In genomic region chr2:207375207-207375875, GRCh38 we compare ENCODE assay signal across 12 cellular contexts.
DNase-seq lines count a peak whose midpoint lies in the region; ATAC-seq lines count a peak whose summit lies in the region.
"Had no signal": no experiment of that assay in that cellular context is flagged by ENCODE, and none has a peak within 500 bp of the region (broad histone marks: within the 10 kb centered on the region; RNA-seq: fewer than 3 reads in every experiment).

No MANE protein-coding gene starts in this region.

- no peaks in the 10 kb centered on the region for H3K4me1 Mint-ChIP-seq in activated T-helper 17 cell treated with anti-CD3 and anti-CD28 coated beads, Interleukin-2, amount 50 U/mL, for 72 hours
- H3K4me1 Mint-ChIP-seq in activated CD4-positive, alpha-beta memory T cell treated with anti-CD3 and anti-CD28 coated beads for 36 hours (ENCODE audit: low read depth), result no peaks in the 10 kb centered on the region
- H3K4me1 Mint-ChIP-seq: CD14-positive monocyte had no signal

- H3K4me3 Mint-ChIP-seq in activated T-helper 17 cell treated with anti-CD3 and anti-CD28 coated beads, Interleukin-2, amount 50 U/mL, for 72 hours, result no peak overlapping the region
- no peak overlapping the region for H3K4me3 Mint-ChIP-seq in activated CD4-positive, alpha-beta memory T cell treated with anti-CD3 and anti-CD28 coated beads for 36 hours
- H3K4me3 Mint-ChIP-seq: CD14-positive monocyte; CD8-positive, alpha-beta T cell; H9 had no signal

- no peaks in the 10 kb centered on the region for H3K36me3 Mint-ChIP-seq in activated T-helper 17 cell treated with anti-CD3 and anti-CD28 coated beads, Interleukin-2, amount 50 U/mL, for 72 hours (ENCODE audit: low read depth)
- peaks cover 17% of the 10 kb centered on the region for H3K36me3 Mint-ChIP-seq in activated CD4-positive, alpha-beta memory T cell treated with anti-CD3 and anti-CD28 coated beads for 36 hours

- intact Hi-C loops in activated CD4-positive, alpha-beta memory T cell treated with anti-CD3 and anti-CD28 coated beads for 36 hours (cut with micrococcal nuclease), result no loop called here

- POLR2A ChIA-PET in activated CD4-positive, alpha-beta memory T cell treated with anti-CD3 and anti-CD28 coated beads for 36 hours (lab: Charles Lee), result no interaction called here

- H3K9me3 Mint-ChIP-seq in activated T-helper 17 cell treated with anti-CD3 and anti-CD28 coated beads, Interleukin-2, amount 50 U/mL, for 72 hours, result peaks cover 42% of the 10 kb centered on the region
- H3K9me3 Mint-ChIP-seq in activated CD4-positive, alpha-beta memory T cell treated with anti-CD3 and anti-CD28 coated beads for 36 hours, result peaks cover 52% of the 10 kb centered on the region

- H3K27me3 Mint-ChIP-seq in activated T-helper 17 cell treated with anti-CD3 and anti-CD28 coated beads, Interleukin-2, amount 50 U/mL, for 72 hours, result peaks cover 4% of the 10 kb centered on the region
- no peaks in the 10 kb centered on the region for H3K27me3 Mint-ChIP-seq in activated CD4-positive, alpha-beta memory T cell treated with anti-CD3 and anti-CD28 coated beads for 36 hours

- no peak for ATAC-seq in activated T-helper 17 cell treated with anti-CD3 and anti-CD28 coated beads, Interleukin-2, amount 50 U/mL, for 72 hours (replicated peaks)
- ATAC-seq in HG03378 (IDR thresholded peaks at IDR 0.05; ENCODE audit: unreplicated experiment), result no peak
- ATAC-seq: CD8-positive, alpha-beta T cell; HepG2 had no signal

- H3K27ac Mint-ChIP-seq in activated T-helper 17 cell treated with anti-CD3 and anti-CD28 coated beads, Interleukin-2, amount 50 U/mL, for 72 hours, result peak overlapping the region; percentile 29
- no peak overlapping the region for H3K27ac Mint-ChIP-seq in activated CD4-positive, alpha-beta memory T cell treated with anti-CD3 and anti-CD28 coated beads for 36 hours
- H3K27ac Mint-ChIP-seq: CD8-positive, alpha-beta T cell; H9 had no signal

- CTCF ChIA-PET in activated CD4-positive, alpha-beta memory T cell treated with anti-CD3 and anti-CD28 coated beads for 36 hours (lab: Charles Lee), result no interaction called here

- peak; percentile 75 for DNase-seq in ELF-1 (ENCODE audit: low read depth, low spot score)
- peak; percentile 71 for DNase-seq in islet precursor cell
- no peak for DNase-seq in DMS 273 (lab: John Stamatoyannopoulos, UW; ENCODE audit: unreplicated experiment)
- DNase-seq in activated CD4-positive, alpha-beta memory T cell treated with anti-CD3 and anti-CD28 coated beads for 36 hours, result no peak
- DNase-seq: CD8-positive, alpha-beta T cell; COR-L47; GOT3; H9 had no signal

Comparison
In these comparisons a context has a peak if more than half of its experiments do, and no peak if none do; other contexts are left out.
1. DNase-seq: peak in ELF-1 (single experiment) and islet precursor cell (single experiment); none in DMS 273 (single experiment) and activated CD4-positive, alpha-beta memory T cell treated with anti-CD3 and anti-CD28 coated beads for 36 hours (single experiment).